ENCODE assay signal across 1 cellular context in genomic region chr6:133130863-133131262, GRCh38.
TF ChIP-seq lines count a peak whose summit lies in the region.

No MANE protein-coding gene starts in this region.

TF ChIP-seq in IMR-90, 13 proteins besides CTCF, POLR2A, EP300 and RAD21 (continued from another document):
- no peak for TF ChIP-seq ELK1 (IDR thresholded peaks at IDR 0.05; ENCODE audit: borderline replicate concordance, low read depth, low read length)
- no peak for TF ChIP-seq NFE2L2 (IDR thresholded peaks at IDR 0.05; ENCODE audit: low read depth, low read length)
